Comparison of ENCODE assay signal across 11 cellular contexts in genomic region chr9:83964973-83965349, GRCh38. TPM values are rescaled to one million over a fixed set of nuclear protein-coding genes. Genes with fewer than 3 reads are reported as not detected.
DNase-seq lines count a peak whose midpoint lies in the region; ATAC-seq and TF ChIP-seq lines count a peak whose summit lies in the region.
"Had no signal": no experiment of that assay in that cellular context is flagged by ENCODE, and none has a peak within 500 bp of the region (broad histone marks: within the 10 kb centered on the region; RNA-seq: fewer than 3 reads in every experiment).

No MANE protein-coding gene starts in this region.

- peaks cover 7% of the 10 kb centered on the region for H3K79me2 ChIP-seq in HCT116 (ENCODE audit: insufficient read depth, low read length)

- 71% methylated on average over 1 of the region's 2 CpGs for WGBS in mesenchymal stem cell

- no peak overlapping the region for H3K27ac ChIP-seq in HCT116 (ENCODE audit: low read depth, low read length)
- no peak overlapping the region for H3K27ac ChIP-seq in mesenchymal stem cell (ENCODE audit: low read length, poor library complexity, severe bottlenecking)

- H4K20me1 ChIP-seq in HCT116 (ENCODE audit: insufficient read depth): peaks cover 14% of the 10 kb centered on the region; the same call in 1 of the 2 replicates

- H3K4me3 ChIP-seq in HCT116 (replicated peaks in 1 of 2; ENCODE audit: low read depth in 1 of 2, low read length in 2 of 2) (no peak overlapping the region), mesenchymal stem cell (ENCODE audit: insufficient read depth in 1 of 2, low read depth in 1 of 2, low read length in 2 of 2) (no peak overlapping the region)
- H3K4me3 ChIP-seq: lung had no signal

- no peak overlapping the region for H2BK5ac ChIP-seq in mesenchymal stem cell (ENCODE audit: low read depth, low read length, poor library complexity, severe bottlenecking)

- peak; percentile 31 for ATAC-seq in HCT116
- peak; percentile 21 for ATAC-seq in activated CD8-positive, alpha-beta T cell treated with anti-CD3 and anti-CD28 coated beads for 36 hours
- no peak for ATAC-seq in HG03159 (IDR thresholded peaks at IDR 0.05; ENCODE audit: unreplicated experiment)

- no peak overlapping the region for H3K18ac ChIP-seq in mesenchymal stem cell (ENCODE audit: low read depth in 1 of 2, low read length in 2 of 2)

- no peak overlapping the region for H3K4me3 Mint-ChIP-seq in Calu3 (ENCODE audit: low read depth, unreplicated experiment)
- H3K4me3 Mint-ChIP-seq in activated CD8-positive, alpha-beta T cell treated with anti-CD3 and anti-CD28 coated beads for 36 hours: no peak overlapping the region

- RAD21 ChIA-PET in HCT116 (lab: Charles Lee; ENCODE audit: low non-redundant PET in 1 of 2, low total read pairs in 2 of 2, uncharacterized antibody in 2 of 2, unreplicated experiment in 2 of 2): interaction anchor here in 1 of 2 experiments (0.6 kb wide), 1 partner anchor 274 kb away, joined by 3 read pairs; no protein-coding TSS in a partner anchor

- H2BK15ac ChIP-seq in mesenchymal stem cell (ENCODE audit: low read depth, poor library complexity, severe bottlenecking): no peak overlapping the region

- no peak for TF ChIP-seq CTCF in Calu3 (IDR thresholded peaks at IDR 0.05; ENCODE audit: unreplicated experiment)
- no peak for TF ChIP-seq CTCF in HCT116 (IDR thresholded peaks at IDR 0.05 in 2 of 3, conservative IDR thresholded peaks at IDR 0.05 in 1 of 3; ENCODE audit: borderline replicate concordance in 1 of 3, insufficient read depth in 1 of 3, low read depth in 2 of 3, low read length in 2 of 3)
- no peak for TF ChIP-seq CTCF in activated CD8-positive, alpha-beta T cell treated with anti-CD3 and anti-CD28 coated beads for 36 hours (IDR thresholded peaks at IDR 0.05)

- BruUV-seq in Calu3 (replicated peaks; lab: Mats Ljungman, UMichigan) (no TSS peak), HCT116 (replicated peaks; lab: Mats Ljungman, UMichigan) (no TSS peak)

- H3K27me3 ChIP-seq in HCT116 (ENCODE audit: insufficient read depth, low read length) (no peaks in the 10 kb centered on the region), mesenchymal stem cell (ENCODE audit: control insufficient read depth in 1 of 2, insufficient read depth in 1 of 2, low read length in 2 of 2) (no peaks in the 10 kb centered on the region)

- no peak for TF ChIP-seq RAD21 in HCT116 (IDR thresholded peaks at IDR 0.05; ENCODE audit: low read depth)

- H2BK120ac ChIP-seq in mesenchymal stem cell (ENCODE audit: low read depth, low read length): no peak overlapping the region

- H3K9ac ChIP-seq in HCT116 (ENCODE audit: low read length) (no peak overlapping the region), mesenchymal stem cell (ENCODE audit: low read length) (peak overlapping the region; percentile 66)

- H3K36me3 ChIP-seq in HCT116 (ENCODE audit: control insufficient read depth in 1 of 2, insufficient read depth in 2 of 2, low read length in 2 of 2) (peaks cover 14 to 20% of the 10 kb centered on the region in 2 experiments), mesenchymal stem cell (ENCODE audit: control insufficient read depth in 1 of 2, insufficient read depth in 2 of 2, low read depth in 1 of 2, low read length in 2 of 2) (peaks cover 5 to 39% of the 10 kb centered on the region in 2 experiments)

- no peak overlapping the region for H3K4ac ChIP-seq in mesenchymal stem cell (ENCODE audit: low read depth in 1 of 2, low read length in 2 of 2)

- H3K23ac ChIP-seq in mesenchymal stem cell (ENCODE audit: low read length in 2 of 2): no peak overlapping the region

- H3K9me3 ChIP-seq in HCT116 (ENCODE audit: control insufficient read depth in 1 of 2, insufficient read depth in 1 of 2, low read depth in 1 of 2, low read length in 2 of 2): no peaks in the 10 kb centered on the region
- no peaks in the 10 kb centered on the region for H3K9me3 ChIP-seq in mesenchymal stem cell (ENCODE audit: control insufficient read depth, low read length)

- H3K36me3 Mint-ChIP-seq in Calu3 (ENCODE audit: insufficient read depth, unreplicated experiment): peaks cover 58% of the 10 kb centered on the region
- H3K36me3 Mint-ChIP-seq in activated CD8-positive, alpha-beta T cell treated with anti-CD3 and anti-CD28 coated beads for 36 hours (ENCODE audit: low read depth): peaks cover 29% of the 10 kb centered on the region

- POLR2A ChIA-PET in HCT116 (lab: Charles Lee): interaction anchor here (0.6 to 2.1 kb wide), 3 partner anchors 8 to 311 kb away, joined by 3 to 10 read pairs (median 5); partner anchors contain the start of genes HNRNPK and RMI1
- POLR2A ChIA-PET in activated CD8-positive, alpha-beta T cell treated with anti-CD3 and anti-CD28 coated beads for 36 hours (lab: Charles Lee): interaction anchor here (0.8 to 12.0 kb wide), 6 partner anchors 7 to 318 kb away, joined by 3 to 224 read pairs (median 6); partner anchors contain the start of genes HNRNPK, KIF27 and RMI1

- H4K8ac ChIP-seq in mesenchymal stem cell (ENCODE audit: low read length): no peak overlapping the region

- H3K4me2 ChIP-seq in HCT116 (ENCODE audit: low read length) (no peak overlapping the region), mesenchymal stem cell (ENCODE audit: low read length, poor library complexity, severe bottlenecking) (no peak overlapping the region)

- CTCF ChIA-PET in Calu3 (lab: Charles Lee) (no interaction called here), HCT116 (lab: Charles Lee) (no interaction called here)
- CTCF ChIA-PET in activated CD8-positive, alpha-beta T cell treated with anti-CD3 and anti-CD28 coated beads for 36 hours (lab: Charles Lee): interaction anchor here (1.1 kb wide), 1 partner anchor 9 kb away, joined by 3 read pairs; a partner anchor contains a TSS

- H3K9me3 Mint-ChIP-seq in Calu3 (ENCODE audit: low read depth, unreplicated experiment): no peaks in the 10 kb centered on the region
- no peaks in the 10 kb centered on the region for H3K9me3 Mint-ChIP-seq in activated CD8-positive, alpha-beta T cell treated with anti-CD3 and anti-CD28 coated beads for 36 hours

- DNase-seq in Calu3: no peak
- no peak for DNase-seq in HCT116 (ENCODE audit: low read depth, low spot score)
- DNase-seq in activated CD8-positive, alpha-beta T cell treated with anti-CD3 and anti-CD28 coated beads for 36 hours: no peak
- peak; percentile 31 for DNase-seq in mesenchymal stem cell
- no peak for DNase-seq in GF-D8 (lab: John Stamatoyannopoulos, UW)
- DNase-seq in NOMO-1 treated with dmso at 0.1 percent for 144 hours (lab: John Stamatoyannopoulos, UW; ENCODE audit: unreplicated experiment): no peak
- DNase-seq in NCI-H446 (lab: John Stamatoyannopoulos, UW): no peak
- DNase-seq: activated CD4-positive, alpha-beta T cell treated with anti-CD3 and anti-CD28 coated beads for 1 hour; NCI-H1436 had no signal

- H2BK12ac ChIP-seq in mesenchymal stem cell (ENCODE audit: low read length in 2 of 2): no peak overlapping the region

- H3K4me1 ChIP-seq in HCT116 (ENCODE audit: control insufficient read depth in 1 of 2, insufficient read depth in 2 of 2, low read length in 2 of 2) (peaks cover 5 to 6% of the 10 kb centered on the region in 2 experiments; a peak in 3 of 4 replicates), mesenchymal stem cell (ENCODE audit: control insufficient read depth, insufficient read depth, low read depth, low read length) (no peaks in the 10 kb centered on the region)

- no peak overlapping the region for H3K14ac ChIP-seq in mesenchymal stem cell (ENCODE audit: low read length in 2 of 2)

- peak overlapping the region; percentile 77 for H3K27ac Mint-ChIP-seq in Calu3 (ENCODE audit: unreplicated experiment)
- peak overlapping the region; percentile 14 for H3K27ac Mint-ChIP-seq in activated CD8-positive, alpha-beta T cell treated with anti-CD3 and anti-CD28 coated beads for 36 hours

- intact Hi-C loops in Calu3 (cut with micrococcal nuclease; ENCODE audit: unreplicated experiment) (no loop called here), HCT116 (cut with micrococcal nuclease) (no loop called here)
- intact Hi-C loops in activated CD8-positive, alpha-beta T cell treated with anti-CD3 and anti-CD28 coated beads for 36 hours (cut with micrococcal nuclease): no loop called here

- H3K4me1 Mint-ChIP-seq in Calu3 (ENCODE audit: low read depth, unreplicated experiment): peaks cover 7% of the 10 kb centered on the region
- peaks cover 14% of the 10 kb centered on the region for H3K4me1 Mint-ChIP-seq in activated CD8-positive, alpha-beta T cell treated with anti-CD3 and anti-CD28 coated beads for 36 hours (ENCODE audit: low read depth)

- H2AK5ac ChIP-seq in mesenchymal stem cell (ENCODE audit: low read length, severe bottlenecking): no peak overlapping the region

- no peaks in the 10 kb centered on the region for H3K79me1 ChIP-seq in mesenchymal stem cell (replicated peaks; ENCODE audit: low read length, poor library complexity, severe bottlenecking)

- no peaks in the 10 kb centered on the region for H3K9me2 ChIP-seq in HCT116 (ENCODE audit: insufficient read depth)

- no peak overlapping the region for H2AFZ ChIP-seq in HCT116 (ENCODE audit: low read depth, low read length, poor library complexity, severe bottlenecking)
- H2AFZ ChIP-seq in mesenchymal stem cell (ENCODE audit: low read depth, low read length): no peak overlapping the region

- H3K27me3 Mint-ChIP-seq in Calu3 (ENCODE audit: unreplicated experiment): no peaks in the 10 kb centered on the region
- no peaks in the 10 kb centered on the region for H3K27me3 Mint-ChIP-seq in activated CD8-positive, alpha-beta T cell treated with anti-CD3 and anti-CD28 coated beads for 36 hours

- no peak overlapping the region for H4K91ac ChIP-seq in mesenchymal stem cell (ENCODE audit: low read length)

- TF ChIP-seq POLR2A in HCT116 (IDR thresholded peaks at IDR 0.05; ENCODE audit: borderline replicate concordance, extremely low read depth, insufficient read depth, insufficient read length): no peak

TF ChIP-seq in HCT116, 20 proteins besides CTCF, POLR2A, EP300 and RAD21 (continues in another document):
- TF ChIP-seq ZNF274 (IDR thresholded peaks at IDR 0.05; ENCODE audit: low read depth, low read length) (no peak), SP1 (IDR thresholded peaks at IDR 0.05; ENCODE audit: low read depth) (0 out of 2 replicates have a peak, but pooled peaks have one; percentile 6)

RNA-seq across cellular contexts. Expression of gene HNRNPK, which starts 15.1 kb away (rescaled TPM):
- total RNA-seq in Calu3 (2022) (517 and 543 TPM in 2 replicates), HCT116 (2021; ENCODE audit: unreplicated experiment) (624 TPM)
- polyA plus RNA-seq in HCT116 (2012): 345 and 465 TPM in 2 replicates
- 100 to 1,000 TPM; 761 to 773 TPM for total RNA-seq in activated CD8-positive, alpha-beta T cell treated with anti-CD3 and anti-CD28 coated beads for 36 hours
- polyA plus RNA-seq in mesenchymal stem cell (2013, experiment 1 of 2): 352 TPM
- polyA plus RNA-seq in mesenchymal stem cell (2013, experiment 2 of 2): 352 TPM

RNA-seq across cellular contexts. Expression of gene RMI1, which starts 15.6 kb away (rescaled TPM):
- total RNA-seq in Calu3 (2022): 13.4 and 15.4 TPM in 2 replicates
- 26.8 TPM for total RNA-seq in HCT116 (2021; ENCODE audit: unreplicated experiment)
- polyA plus RNA-seq in HCT116 (2012): 5.7 and 8.4 TPM in 2 replicates
- 10 to 100 TPM; 20.1 to 20.6 TPM for total RNA-seq in activated CD8-positive, alpha-beta T cell treated with anti-CD3 and anti-CD28 coated beads for 36 hours
- polyA plus RNA-seq in mesenchymal stem cell (2013, experiment 1 of 2): 4.1 TPM
- polyA plus RNA-seq in mesenchymal stem cell (2013, experiment 2 of 2): 4.1 TPM

RNA-seq across cellular contexts. Expression of gene KIF27, which starts 43.7 kb away (rescaled TPM):
- 5.8 and 6.6 TPM in 2 replicates for total RNA-seq in Calu3 (2022)
- 4.3 TPM for total RNA-seq in HCT116 (2021; ENCODE audit: unreplicated experiment)
- polyA plus RNA-seq in HCT116 (2012): 0.79 and 0.91 TPM in 2 replicates
- total RNA-seq in activated CD8-positive, alpha-beta T cell treated with anti-CD3 and anti-CD28 coated beads for 36 hours: 1 to 10 TPM; 2.6 to 3.4 TPM
- polyA plus RNA-seq in mesenchymal stem cell (2013, experiment 1 of 2): 1.2 TPM
- polyA plus RNA-seq in mesenchymal stem cell (2013, experiment 2 of 2): 1.1 TPM
